1 cellular context compared by ENCODE assay signal in genomic region chr1:156743367-156744302, GRCh38.
TF ChIP-seq lines count a peak whose summit lies in the region.

No MANE protein-coding gene starts in this region.

TF ChIP-seq in SK-N-SH, 30 proteins besides CTCF, POLR2A, EP300 and RAD21:
- TF ChIP-seq FOSL2 (IDR thresholded peaks at IDR 0.05; ENCODE audit: borderline replicate concordance, low read depth), result no peak
- TF ChIP-seq YY1 (IDR thresholded peaks at IDR 0.05; ENCODE audit: low read depth), result no peak
